ENCODE assay signal across 30 cellular contexts in genomic region chr1:46280092-46280491, GRCh38.
"Had no signal": no experiment of that assay in that cellular context is flagged by ENCODE, and none has a peak within 500 bp of the region (broad histone marks: within the 10 kb centered on the region; RNA-seq: fewer than 3 reads in every experiment).

No MANE protein-coding gene starts in this region.

- ATAC-seq: activated CD4-positive, CD25-positive, alpha-beta regulatory T cell treated with anti-CD3 and anti-CD28 coated beads, Interleukin-2, amount 50 U/mL, for 24 hours; activated CD8-positive, alpha-beta T cell treated with anti-CD3 and anti-CD28 coated beads for 36 hours; activated naive CD4-positive, alpha-beta T cell treated with anti-CD3 and anti-CD28 coated beads, Interleukin-2, amount 50 U/mL, for 72 hours; activated T-cell treated with anti-CD3 and anti-CD28 coated beads, Interleukin-2, amount 50 U/mL, for 72 hours; esophagus mucosa; T-helper 17 cell had no signal

- H3K4me3 Mint-ChIP-seq: activated B cell treated with CpG ODN at 0.5 μM for 24 hours; activated CD8-positive, alpha-beta T cell treated with anti-CD3 and anti-CD28 coated beads for 36 hours; activated naive CD4-positive, alpha-beta T cell treated with anti-CD3 and anti-CD28 coated beads, Interleukin-2, amount 10 ng/mL, durations not matched to agents 7 days and 5 days; activated naive CD8-positive, alpha-beta T cell treated with anti-CD3 and anti-CD28 coated beads, Interleukin-2, amount 10 ng/mL, durations not matched to agents 7 days and 5 days; activated T-cell treated with anti-CD3 and anti-CD28 coated beads, Interleukin-2, amount 50 U/mL, for 72 hours; central memory CD8-positive, alpha-beta T cell; dendritic cell treated with granulocyte-macrophage colony-stimulating factor and Interleukin-4, amounts not matched to agents 40 ng/mL and 50 ng/mL, for 4 days; endodermal cell; T-helper 17 cell; T-helper 2 cell treated with Interferon-gamma antibody and Interleukin-4, amounts not matched to agents 5 μg/mL and 100 μg/mL, for 36 hours had no signal

- H3K27ac Mint-ChIP-seq: activated B cell treated with CpG ODN at 0.5 μM for 24 hours; activated CD8-positive, alpha-beta T cell treated with anti-CD3 and anti-CD28 coated beads for 36 hours; activated naive CD4-positive, alpha-beta T cell treated with anti-CD3 and anti-CD28 coated beads, Interleukin-2, amount 10 ng/mL, durations not matched to agents 7 days and 5 days; activated naive CD4-positive, alpha-beta T cell treated with anti-CD3 and anti-CD28 coated beads, Interleukin-2, amount 50 U/mL, for 72 hours; activated naive CD8-positive, alpha-beta T cell treated with anti-CD3 and anti-CD28 coated beads, Interleukin-2, amount 10 ng/mL, durations not matched to agents 7 days and 5 days; activated T-cell treated with anti-CD3 and anti-CD28 coated beads, Interleukin-2, amount 50 U/mL, for 72 hours; dendritic cell treated with granulocyte-macrophage colony-stimulating factor and Interleukin-4, amounts not matched to agents 40 ng/mL and 50 ng/mL, for 4 days; T-helper 17 cell; T-helper 2 cell treated with Interferon-gamma antibody and Interleukin-4, amounts not matched to agents 5 μg/mL and 100 μg/mL, for 36 hours had no signal

- DNase-seq: activated B cell treated with CpG ODN at 0.5 μM for 24 hours; activated CD4-positive, alpha-beta T cell treated with anti-CD3 and anti-CD28 coated beads for 48 hours; activated CD4-positive, alpha-beta T cell treated with anti-CD3 and anti-CD28 coated beads, Interleukin-2, amount 50 U/mL, for 1 hour; activated CD4-positive, alpha-beta T cell treated with anti-CD3 and anti-CD28 coated beads, Interleukin-2, amount 50 U/mL, for 48 hours; activated CD8-positive, alpha-beta memory T cell treated with anti-CD3 and anti-CD28 coated beads for 24 hours; activated CD8-positive, alpha-beta T cell treated with anti-CD3 and anti-CD28 coated beads for 36 hours; activated gamma-delta T cell; activated naive CD4-positive, alpha-beta T cell; activated naive CD4-positive, alpha-beta T cell treated with anti-CD3 and anti-CD28 coated beads, Interleukin-2, amount 10 ng/mL, durations not matched to agents 7 days and 5 days; activated naive CD8-positive, alpha-beta T cell treated with anti-CD3 and anti-CD28 coated beads, Interleukin-2, amount 10 ng/mL, durations not matched to agents 7 days and 5 days; activated T-cell treated with anti-CD3 and anti-CD28 coated beads, Interleukin-2, amount 50 U/mL, for 72 hours; brain microvascular endothelial cell; dorsolateral prefrontal cortex; effector memory CD4-positive, alpha-beta T cell; endodermal cell; foreskin fibroblast; head of caudate nucleus; T-helper 17 cell; T1000; WERI-Rb-1 had no signal

- H3K4me3 ChIP-seq: coronary artery, dorsolateral prefrontal cortex had no signal

- FAIRE-seq: astrocyte, bronchial epithelial cell, frontal cortex had no signal

- H3K4me1 Mint-ChIP-seq: activated B cell treated with CpG ODN at 0.5 μM for 24 hours, endodermal cell had no signal

- H3K27me3 Mint-ChIP-seq: activated B cell treated with CpG ODN at 0.5 μM for 24 hours; activated CD8-positive, alpha-beta T cell treated with anti-CD3 and anti-CD28 coated beads for 36 hours; activated naive CD4-positive, alpha-beta T cell treated with anti-CD3 and anti-CD28 coated beads, Interleukin-2, amount 10 ng/mL, durations not matched to agents 7 days and 5 days; activated naive CD8-positive, alpha-beta T cell treated with anti-CD3 and anti-CD28 coated beads, Interleukin-2, amount 10 ng/mL, durations not matched to agents 7 days and 5 days; central memory CD8-positive, alpha-beta T cell; dendritic cell treated with granulocyte-macrophage colony-stimulating factor and Interleukin-4, amounts not matched to agents 40 ng/mL and 50 ng/mL, for 4 days; T-helper 17 cell had no signal

- H3K27me3 ChIP-seq: brain microvascular endothelial cell, dorsolateral prefrontal cortex had no signal

- H3K9me3 Mint-ChIP-seq: activated B cell treated with CpG ODN at 0.5 μM for 24 hours; activated CD8-positive, alpha-beta T cell treated with anti-CD3 and anti-CD28 coated beads for 36 hours; activated naive CD4-positive, alpha-beta T cell treated with anti-CD3 and anti-CD28 coated beads, Interleukin-2, amount 10 ng/mL, durations not matched to agents 7 days and 5 days; activated naive CD4-positive, alpha-beta T cell treated with anti-CD3 and anti-CD28 coated beads, Interleukin-2, amount 50 U/mL, for 72 hours; activated naive CD8-positive, alpha-beta T cell treated with anti-CD3 and anti-CD28 coated beads, Interleukin-2, amount 10 ng/mL, durations not matched to agents 7 days and 5 days; activated T-cell treated with anti-CD3 and anti-CD28 coated beads, Interleukin-2, amount 50 U/mL, for 72 hours; central memory CD8-positive, alpha-beta T cell; dendritic cell treated with granulocyte-macrophage colony-stimulating factor and Interleukin-4, amounts not matched to agents 40 ng/mL and 50 ng/mL, for 4 days; endodermal cell; T-helper 2 cell treated with Interferon-gamma antibody and Interleukin-4, amounts not matched to agents 5 μg/mL and 100 μg/mL, for 36 hours had no signal

- H3K27ac ChIP-seq: brain microvascular endothelial cell, coronary artery, WERI-Rb-1 had no signal
